ENCODE assay signal across 28 cellular contexts in the genomic region with DNA sequence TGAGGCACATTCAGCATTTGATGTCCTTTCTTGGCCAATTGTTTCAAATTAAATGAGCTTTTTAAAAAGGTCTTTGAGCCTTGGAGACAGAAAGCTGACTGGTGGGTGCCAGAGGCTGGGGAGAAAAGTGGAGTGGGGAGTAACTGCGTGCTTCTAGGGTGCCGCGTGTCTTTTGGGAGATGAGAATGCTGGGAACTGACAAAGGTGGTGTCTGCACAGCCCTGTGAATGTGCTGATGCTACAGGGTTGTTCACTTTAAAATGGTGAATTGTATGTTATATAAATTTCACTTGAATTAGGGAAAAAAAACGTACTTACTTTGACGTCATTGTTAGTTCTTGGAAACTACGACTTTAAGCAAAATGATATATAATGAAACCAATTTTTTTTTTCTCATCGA. TPM values are rescaled to one million over a fixed set of nuclear protein-coding genes. Genes with fewer than 3 reads are reported as not detected.
A peak's percentile ranks its signal among the peaks of the same experiment; 100 is the strongest.
DNase-seq lines count a peak whose midpoint lies in the region; ATAC-seq, FAIRE-seq and TF ChIP-seq lines count a peak whose summit lies in the region.
"Had no signal": no experiment of that assay in that cellular context is flagged by ENCODE, and none has a peak within 500 bp of the region (broad histone marks: within the 10 kb centered on the region; RNA-seq: fewer than 3 reads in every experiment).

No MANE protein-coding gene starts in this region.

- DNase-seq in activated T-cell treated with anti-CD3 and anti-CD28 coated beads, Interleukin-2, amount 50 U/mL, for 48 hours: peak; percentile 49 to 51
- no peak for DNase-seq in activated T-cell treated with anti-CD3 and anti-CD28 coated beads for 4 hours
- DNase-seq in T-helper 2 cell treated with Interferon-gamma antibody and Interleukin-4, amounts not matched to agents 5 μg/mL and 100 μg/mL, for 36 hours (ENCODE audit: low spot score): no peak
- DNase-seq in endothelial cell (ENCODE audit: low spot score): no peak
- no peak for DNase-seq in pancreas
- no peak for DNase-seq in mesenchymal stem cell
- DNase-seq: ACHN; activated naive CD4-positive, alpha-beta T cell treated with anti-CD3 and anti-CD28 coated beads, Interleukin-2, amount 10 ng/mL, durations not matched to agents 7 days and 5 days; BE2C; Caco-2; GF-D8; hypothalamus; immature natural killer cell; left colon; NCI-H187 treated with DMSO at 0.1 percent for 48 hours; NCI-H524 treated with DMSO at 0.1 percent for 48 hours; NK-92 treated with Interleukin-12 subunit alpha and Interleukin-12 subunit beta, amount 100 ng/mL, for 24 hours; PC-3; SK-N-SH; stimulated activated CD4-positive, alpha-beta T cell treated with anti-CD3 and anti-CD28 coated beads, Interleukin-2, amount 100 ng/mL, for 48 hours had no signal

- H4K8ac ChIP-seq in mesenchymal stem cell (ENCODE audit: low read length): no peak overlapping the region

- H3K36me3 ChIP-seq in pancreas (no peaks in the 10 kb centered on the region), mesenchymal stem cell (ENCODE audit: control insufficient read depth in 1 of 2, insufficient read depth in 2 of 2, low read depth in 1 of 2, low read length in 2 of 2) (no peaks in the 10 kb centered on the region)
- H3K36me3 ChIP-seq: BE2C, breast epithelium, right lobe of liver, upper lobe of left lung had no signal

- TF ChIP-seq CTCF in endothelial cell (IDR thresholded peaks at IDR 0.05; ENCODE audit: unreplicated experiment) (no peak), pancreas (IDR thresholded peaks at IDR 0.05) (no peak)

- no peak overlapping the region for H3K4me3 Mint-ChIP-seq in T-helper 2 cell treated with Interferon-gamma antibody and Interleukin-4, amounts not matched to agents 5 μg/mL and 100 μg/mL, for 36 hours
- no peak overlapping the region for H3K4me3 Mint-ChIP-seq in endothelial cell (ENCODE audit: unreplicated experiment)
- H3K4me3 Mint-ChIP-seq: activated naive CD4-positive, alpha-beta T cell treated with anti-CD3 and anti-CD28 coated beads, Interleukin-2, amount 10 ng/mL, durations not matched to agents 7 days and 5 days; IgD-negative memory B cell; immature natural killer cell; memory B cell had no signal

- H3K27ac ChIP-seq in pancreas (no peak overlapping the region), mesenchymal stem cell (ENCODE audit: low read length, poor library complexity, severe bottlenecking) (no peak overlapping the region)
- H3K27ac ChIP-seq: breast epithelium, right lobe of liver, upper lobe of left lung had no signal

- no peak overlapping the region for H3K14ac ChIP-seq in mesenchymal stem cell (ENCODE audit: low read length in 2 of 2)

- intact Hi-C loops in pancreas (cut with DNase I): no loop called here

- no peak overlapping the region for H3K9ac ChIP-seq in mesenchymal stem cell (ENCODE audit: low read length)
- H3K9ac ChIP-seq: SK-N-SH had no signal

- H3K4me3 ChIP-seq in pancreas (no peak overlapping the region), mesenchymal stem cell (ENCODE audit: insufficient read depth in 1 of 2, low read depth in 1 of 2, low read length in 2 of 2) (no peak overlapping the region)
- H3K4me3 ChIP-seq: breast epithelium, right lobe of liver, upper lobe of left lung had no signal

- WGBS in pancreas, 2 donors: 73 to 86% methylated on average over 7 of the region's 7 CpGs
- 92% methylated on average over 7 of the region's 7 CpGs for WGBS in mesenchymal stem cell

- no peak overlapping the region for H2AK5ac ChIP-seq in mesenchymal stem cell (ENCODE audit: low read length, severe bottlenecking)

- peak overlapping the region; percentile 51 for H3K27ac Mint-ChIP-seq in T-helper 2 cell treated with Interferon-gamma antibody and Interleukin-4, amounts not matched to agents 5 μg/mL and 100 μg/mL, for 36 hours
- peak overlapping the region; percentile 57 for H3K27ac Mint-ChIP-seq in endothelial cell (ENCODE audit: unreplicated experiment)
- H3K27ac Mint-ChIP-seq: activated naive CD4-positive, alpha-beta T cell treated with anti-CD3 and anti-CD28 coated beads, Interleukin-2, amount 10 ng/mL, durations not matched to agents 7 days and 5 days; immature natural killer cell; memory B cell had no signal

- no peak overlapping the region for H3K4ac ChIP-seq in mesenchymal stem cell (ENCODE audit: low read depth in 1 of 2, low read length in 2 of 2)

- H3K4me2 ChIP-seq in mesenchymal stem cell (ENCODE audit: low read length, poor library complexity, severe bottlenecking): no peak overlapping the region
- H3K4me2 ChIP-seq: SK-N-SH had no signal

- H2BK5ac ChIP-seq in mesenchymal stem cell (ENCODE audit: low read depth, low read length, poor library complexity, severe bottlenecking): no peak overlapping the region

- no peak for FAIRE-seq in pancreas (lab: Jason Lieb, UNC)
- FAIRE-seq: GM19239, H54 had no signal

- H2BK12ac ChIP-seq in mesenchymal stem cell (ENCODE audit: low read length in 2 of 2): no peak overlapping the region

- no peak overlapping the region for H3K18ac ChIP-seq in mesenchymal stem cell (ENCODE audit: low read depth in 1 of 2, low read length in 2 of 2)

- H3K9me3 ChIP-seq in pancreas (no peaks in the 10 kb centered on the region), mesenchymal stem cell (ENCODE audit: control insufficient read depth, low read length) (no peaks in the 10 kb centered on the region)
- H3K9me3 ChIP-seq: BE2C, breast epithelium, Caco-2, right lobe of liver, SK-N-SH, upper lobe of left lung had no signal

- H3K27me3 ChIP-seq in pancreas: no peaks in the 10 kb centered on the region
- peaks cover 21 to 68% of the 10 kb centered on the region in 2 experiments for H3K27me3 ChIP-seq in mesenchymal stem cell (ENCODE audit: control insufficient read depth in 1 of 2, insufficient read depth in 1 of 2, low read length in 2 of 2)
- H3K27me3 ChIP-seq: right lobe of liver, upper lobe of left lung had no signal

- no peak overlapping the region for H2BK15ac ChIP-seq in mesenchymal stem cell (ENCODE audit: low read depth, poor library complexity, severe bottlenecking)

- no peaks in the 10 kb centered on the region for H3K79me1 ChIP-seq in mesenchymal stem cell (replicated peaks; ENCODE audit: low read length, poor library complexity, severe bottlenecking)

- H2BK120ac ChIP-seq in mesenchymal stem cell (ENCODE audit: low read depth, low read length): no peak overlapping the region

- H3K4me1 ChIP-seq in pancreas: no peaks in the 10 kb centered on the region
- H3K4me1 ChIP-seq in mesenchymal stem cell (ENCODE audit: control insufficient read depth, insufficient read depth, low read depth, low read length): no peaks in the 10 kb centered on the region
- H3K4me1 ChIP-seq: BE2C, breast epithelium, Caco-2, right lobe of liver had no signal

- no peak for ATAC-seq in pancreas
- ATAC-seq: PC-3, right lobe of liver had no signal

- no peaks in the 10 kb centered on the region for H3K9me3 Mint-ChIP-seq in T-helper 2 cell treated with Interferon-gamma antibody and Interleukin-4, amounts not matched to agents 5 μg/mL and 100 μg/mL, for 36 hours
- H3K9me3 Mint-ChIP-seq in endothelial cell (ENCODE audit: unreplicated experiment): no peaks in the 10 kb centered on the region
- H3K9me3 Mint-ChIP-seq: activated naive CD4-positive, alpha-beta T cell treated with anti-CD3 and anti-CD28 coated beads, Interleukin-2, amount 10 ng/mL, durations not matched to agents 7 days and 5 days; IgD-negative memory B cell; memory B cell had no signal

- H4K91ac ChIP-seq in mesenchymal stem cell (ENCODE audit: low read length): no peak overlapping the region

- H3K23ac ChIP-seq in mesenchymal stem cell (ENCODE audit: low read length in 2 of 2): no peak overlapping the region

- H3K27me3 Mint-ChIP-seq in T-helper 2 cell treated with Interferon-gamma antibody and Interleukin-4, amounts not matched to agents 5 μg/mL and 100 μg/mL, for 36 hours (ENCODE audit: low read depth): no peaks in the 10 kb centered on the region
- H3K27me3 Mint-ChIP-seq in endothelial cell (ENCODE audit: unreplicated experiment): peaks cover 21% of the 10 kb centered on the region

- no peak overlapping the region for H2AFZ ChIP-seq in mesenchymal stem cell (ENCODE audit: low read depth, low read length)

- H3K36me3 Mint-ChIP-seq in T-helper 2 cell treated with Interferon-gamma antibody and Interleukin-4, amounts not matched to agents 5 μg/mL and 100 μg/mL, for 36 hours (ENCODE audit: low read depth): no peaks in the 10 kb centered on the region
- no peaks in the 10 kb centered on the region for H3K36me3 Mint-ChIP-seq in endothelial cell (ENCODE audit: low read depth, unreplicated experiment)
- H3K36me3 Mint-ChIP-seq: activated naive CD4-positive, alpha-beta T cell treated with anti-CD3 and anti-CD28 coated beads, Interleukin-2, amount 10 ng/mL, durations not matched to agents 7 days and 5 days; IgD-negative memory B cell; memory B cell had no signal

- H3K4me1 Mint-ChIP-seq in T-helper 2 cell treated with Interferon-gamma antibody and Interleukin-4, amounts not matched to agents 5 μg/mL and 100 μg/mL, for 36 hours (ENCODE audit: low read depth): peaks cover 12% of the 10 kb centered on the region
- no peaks in the 10 kb centered on the region for H3K4me1 Mint-ChIP-seq in endothelial cell (ENCODE audit: unreplicated experiment)
- H3K4me1 Mint-ChIP-seq: immature natural killer cell had no signal

RNA-seq across cellular contexts. Expression of gene TFF1, which starts 8.1 kb away (rescaled TPM):
- total RNA-seq in endothelial cell (ENCODE audit: unreplicated experiment): not detected
- 10 to 100 TPM in 1 of 6 donors, 1 to 10 TPM in 3, under 1 TPM in 1, not detected in 1; 0.93 to 40.6 (median 2.9) TPM for total RNA-seq in pancreas
- 10 to 100 TPM in 1 of 2 donors, under 1 TPM in 1; 0.80 to 10.4 TPM for polyA plus RNA-seq in pancreas
- polyA plus RNA-seq in mesenchymal stem cell (2013, experiment 1 of 2): not detected
- not detected for polyA plus RNA-seq in mesenchymal stem cell (2013, experiment 2 of 2)
- total RNA-seq: posterior vena cava, right lobe of liver had no signal
- polyA plus RNA-seq: IgD-negative memory B cell, immature natural killer cell, SK-N-SH had no signal

RNA-seq across cellular contexts. Expression of gene TMPRSS3, which starts 21.4 kb away (rescaled TPM):
- not detected for total RNA-seq in endothelial cell (ENCODE audit: unreplicated experiment)
- total RNA-seq in pancreas: 10 to 100 TPM in 2 of 6 donors, 1 to 10 TPM in 4; 3.1 to 11.6 (median 7.9) TPM
- 10 to 100 TPM in 1 of 2 donors, 1 to 10 TPM in 1; 6.7 to 10.9 TPM for polyA plus RNA-seq in pancreas
- polyA plus RNA-seq in mesenchymal stem cell (2013, experiment 1 of 2): not detected
- polyA plus RNA-seq in mesenchymal stem cell (2013, experiment 2 of 2): not detected
- total RNA-seq: Caco-2, PC-3, posterior vena cava had no signal
- polyA plus RNA-seq: IgD-negative memory B cell, SK-N-SH had no signal

RNA-seq across cellular contexts. Expression of gene TFF2, which starts 23.7 kb away (rescaled TPM):
- total RNA-seq in endothelial cell (ENCODE audit: unreplicated experiment) (not detected), pancreas (10 to 100 TPM in 1 of 6 donors, 1 to 10 TPM in 4, under 1 TPM in 1; 0.28 to 11.3 (median 1.5) TPM)
- polyA plus RNA-seq in pancreas: 10 to 100 TPM in 1 of 2 donors, 1 to 10 TPM in 1; 1.8 to 19.6 TPM
- polyA plus RNA-seq in mesenchymal stem cell (2013, experiment 1 of 2): not detected
- not detected for polyA plus RNA-seq in mesenchymal stem cell (2013, experiment 2 of 2)
- total RNA-seq: breast epithelium, posterior vena cava, upper lobe of left lung had no signal
- polyA plus RNA-seq: IgD-negative memory B cell, immature natural killer cell, SK-N-SH had no signal

RNA-seq across cellular contexts. Expression of gene UBASH3A, which starts 29.2 kb away (rescaled TPM):
- not detected for total RNA-seq in endothelial cell (ENCODE audit: unreplicated experiment)
- under 1 TPM in 5 of 6 donors, not detected in 1; 0.26 to 0.40 (median 0.32) TPM for total RNA-seq in pancreas
- under 1 TPM; 0.15 to 0.33 TPM for polyA plus RNA-seq in pancreas
- polyA plus RNA-seq in mesenchymal stem cell (2013, experiment 1 of 2): not detected
- not detected for polyA plus RNA-seq in mesenchymal stem cell (2013, experiment 2 of 2)
- total RNA-seq: Caco-2 had no signal
- polyA plus RNA-seq: SK-N-SH had no signal

RNA-seq across cellular contexts. Expression of gene TFF3, which starts 59.2 kb away (rescaled TPM):
- total RNA-seq in endothelial cell (ENCODE audit: unreplicated experiment): not detected
- total RNA-seq in pancreas: 10 to 100 TPM in 4 of 6 donors, 1 to 10 TPM in 2; 5.9 to 19.9 (median 10.6) TPM
- polyA plus RNA-seq in pancreas: 10 to 100 TPM; 16.5 to 51.9 TPM
- not detected for polyA plus RNA-seq in mesenchymal stem cell (2013, experiment 1 of 2)
- polyA plus RNA-seq in mesenchymal stem cell (2013, experiment 2 of 2): not detected
- polyA plus RNA-seq: IgD-negative memory B cell, immature natural killer cell, SK-N-SH had no signal

Comparison
In these comparisons a context has a peak if more than half of its experiments do, and no peak if none do; other contexts are left out.
1. DNase-seq: peak in activated T-cell treated with anti-CD3 and anti-CD28 coated beads, Interleukin-2, amount 50 U/mL, for 48 hours (2 of 2); none in activated T-cell treated with anti-CD3 and anti-CD28 coated beads for 4 hours (single experiment), T-helper 2 cell treated with Interferon-gamma antibody and Interleukin-4, amounts not matched to agents 5 μg/mL and 100 μg/mL, for 36 hours (single experiment), endothelial cell (single experiment), pancreas (0 of 6) and mesenchymal stem cell (single experiment).